In the genomic region with DNA sequence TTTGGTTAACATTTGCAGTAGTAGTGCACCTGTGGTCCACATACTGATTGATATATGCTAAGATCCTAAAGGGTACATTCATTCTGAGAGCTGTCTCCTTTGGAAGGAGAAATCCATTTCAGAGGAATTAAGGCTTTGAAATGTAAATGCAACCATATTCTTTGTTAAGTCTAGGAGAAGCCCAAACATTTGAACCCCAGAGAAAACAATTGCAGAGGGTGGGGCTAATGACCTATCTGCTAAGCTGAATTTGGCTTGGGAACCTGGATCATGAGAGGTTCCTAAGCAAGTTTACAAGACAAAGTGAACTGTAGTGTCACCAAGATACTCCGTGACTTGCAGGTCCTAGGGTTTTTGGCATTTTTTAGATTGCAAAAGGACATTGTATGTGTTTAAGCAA, we compare ENCODE assay signal across 31 cellular contexts.
"Had no signal": no experiment of that assay in that cellular context is flagged by ENCODE, and none has a peak within 500 bp of the region (broad histone marks: within the 10 kb centered on the region; RNA-seq: fewer than 3 reads in every experiment).

No MANE protein-coding gene starts in this region.

- H3K36me3 ChIP-seq: colonic mucosa, WERI-Rb-1 had no signal

- H3K36me3 Mint-ChIP-seq: activated CD4-positive, alpha-beta memory T cell treated with anti-CD3 and anti-CD28 coated beads for 36 hours; activated CD8-positive, alpha-beta memory T cell treated with anti-CD3 and anti-CD28 coated beads, Interleukin-2, amount 10 ng/mL, durations not matched to agents 7 days and 5 days had no signal

- H3K27ac ChIP-seq: body of pancreas, colonic mucosa, dorsolateral prefrontal cortex, WERI-Rb-1 had no signal

- H3K4me1 Mint-ChIP-seq: activated B cell treated with CpG ODN at 0.5 μM for 24 hours; activated CD8-positive, alpha-beta memory T cell treated with anti-CD3 and anti-CD28 coated beads, Interleukin-2, amount 10 ng/mL, durations not matched to agents 7 days and 5 days had no signal

- H3K4me1 ChIP-seq: body of pancreas, colonic mucosa had no signal

- H3K9me3 ChIP-seq: body of pancreas, colonic mucosa had no signal

- ATAC-seq: activated CD4-positive, CD25-positive, alpha-beta regulatory T cell treated with anti-CD3 and anti-CD28 coated beads, Interleukin-2, amount 50 U/mL, for 24 hours; activated CD8-positive, alpha-beta memory T cell treated with anti-CD3 and anti-CD28 coated beads, Interleukin-2, amount 10 ng/mL, durations not matched to agents 7 days and 5 days; activated CD8-positive, alpha-beta T cell treated with anti-CD3 and anti-CD28 coated beads, Interleukin-2, amount 10 ng/mL, durations not matched to agents 7 days and 5 days; body of pancreas; esophagus mucosa had no signal

- H3K27ac Mint-ChIP-seq: activated B cell treated with CpG ODN at 0.5 μM for 24 hours; activated CD4-positive, alpha-beta memory T cell treated with anti-CD3 and anti-CD28 coated beads for 36 hours; activated CD8-positive, alpha-beta memory T cell treated with anti-CD3 and anti-CD28 coated beads, Interleukin-2, amount 10 ng/mL, durations not matched to agents 7 days and 5 days; activated CD8-positive, alpha-beta T cell treated with anti-CD3 and anti-CD28 coated beads, Interleukin-2, amount 10 ng/mL, durations not matched to agents 7 days and 5 days; activated naive CD8-positive, alpha-beta T cell; activated T-helper 1 cell treated with anti-CD3 and anti-CD28 coated beads, Interleukin-12 subunit alpha, Interleukin-12 subunit beta, Interleukin-2, Interleukin-4 antibody, amounts not matched to agents 30 ng/mL and 10 ng/mL and 1 ng/mL, durations not matched to agents 14 hours and 24 hours and 36 hours; endodermal cell; T-helper 1 cell treated with Interleukin-12 subunit alpha and Interleukin-12 subunit beta and Interleukin-4 antibody, amounts not matched to agents 30 μg/mL and 1 μg/mL, for 36 hours; T-helper 2 cell treated with Interferon-gamma antibody and Interleukin-4, amounts not matched to agents 5 μg/mL and 100 μg/mL, for 36 hours had no signal

- H3K9me3 Mint-ChIP-seq: activated B cell treated with CpG ODN at 0.5 μM for 24 hours; activated CD4-positive, alpha-beta memory T cell treated with anti-CD3 and anti-CD28 coated beads for 36 hours; activated T-helper 1 cell treated with anti-CD3 and anti-CD28 coated beads, Interleukin-12 subunit alpha, Interleukin-12 subunit beta, Interleukin-2, Interleukin-4 antibody, amounts not matched to agents 30 ng/mL and 10 ng/mL and 1 ng/mL, durations not matched to agents 14 hours and 24 hours and 36 hours; T-helper 1 cell treated with Interleukin-12 subunit alpha and Interleukin-12 subunit beta and Interleukin-4 antibody, amounts not matched to agents 30 μg/mL and 1 μg/mL, for 36 hours; T-helper 2 cell treated with Interferon-gamma antibody and Interleukin-4, amounts not matched to agents 5 μg/mL and 100 μg/mL, for 36 hours had no signal

- H3K27me3 ChIP-seq: body of pancreas, colonic mucosa had no signal

- H3K4me3 Mint-ChIP-seq: activated B cell treated with CpG ODN at 0.5 μM for 24 hours; activated CD4-positive, alpha-beta memory T cell treated with anti-CD3 and anti-CD28 coated beads for 36 hours; activated CD8-positive, alpha-beta memory T cell treated with anti-CD3 and anti-CD28 coated beads, Interleukin-2, amount 10 ng/mL, durations not matched to agents 7 days and 5 days; activated CD8-positive, alpha-beta T cell treated with anti-CD3 and anti-CD28 coated beads, Interleukin-2, amount 10 ng/mL, durations not matched to agents 7 days and 5 days; activated naive CD8-positive, alpha-beta T cell; activated T-helper 1 cell treated with anti-CD3 and anti-CD28 coated beads, Interleukin-12 subunit alpha, Interleukin-12 subunit beta, Interleukin-2, Interleukin-4 antibody, amounts not matched to agents 30 ng/mL and 10 ng/mL and 1 ng/mL, durations not matched to agents 14 hours and 24 hours and 36 hours; endodermal cell; T-helper 1 cell treated with Interleukin-12 subunit alpha and Interleukin-12 subunit beta and Interleukin-4 antibody, amounts not matched to agents 30 μg/mL and 1 μg/mL, for 36 hours; T-helper 2 cell treated with Interferon-gamma antibody and Interleukin-4, amounts not matched to agents 5 μg/mL and 100 μg/mL, for 36 hours had no signal

- H3K4me3 ChIP-seq: body of pancreas, colonic mucosa, dorsolateral prefrontal cortex had no signal

- H3K27me3 Mint-ChIP-seq: activated B cell treated with CpG ODN at 0.5 μM for 24 hours; activated CD4-positive, alpha-beta memory T cell treated with anti-CD3 and anti-CD28 coated beads for 36 hours; activated CD8-positive, alpha-beta memory T cell treated with anti-CD3 and anti-CD28 coated beads, Interleukin-2, amount 10 ng/mL, durations not matched to agents 7 days and 5 days; activated naive CD8-positive, alpha-beta T cell had no signal

- DNase-seq: activated B cell treated with CpG ODN at 0.5 μM for 24 hours; activated CD4-positive, alpha-beta memory T cell treated with anti-CD3 and anti-CD28 coated beads for 36 hours; activated CD4-positive, alpha-beta T cell treated with anti-CD3 and anti-CD28 coated beads for 48 hours; activated CD8-positive, alpha-beta memory T cell treated with anti-CD3 and anti-CD28 coated beads, Interleukin-2, amount 10 ng/mL, durations not matched to agents 7 days and 5 days; activated CD8-positive, alpha-beta memory T cell treated with anti-CD3 and anti-CD28 coated beads, Interleukin-2, amount 50 U/mL, for 4 hours; activated CD8-positive, alpha-beta T cell treated with anti-CD3 and anti-CD28 coated beads, Interleukin-2, amount 10 ng/mL, durations not matched to agents 7 days and 5 days; activated gamma-delta T cell; activated naive CD4-positive, alpha-beta T cell; activated naive CD4-positive, alpha-beta T cell treated with anti-CD3 and anti-CD28 coated beads, Interleukin-2, amount 50 U/mL, for 16 hours; activated T-cell treated with anti-CD3 and anti-CD28 coated beads, Interleukin-2, amount 50 U/mL, for 1 hour; activated T-cell treated with anti-CD3 and anti-CD28 coated beads, Interleukin-2, amount 50 U/mL, for 48 hours; amniotic stem cell; anterior cingulate cortex; body of pancreas; central memory CD4-positive, alpha-beta T cell; cerebellar nuclear complex; colonic mucosa; dorsolateral prefrontal cortex; effector memory CD4-positive, alpha-beta T cell; endodermal cell; foreskin fibroblast; head of caudate nucleus; hippocampal formation; T1000; WERI-Rb-1 had no signal
